Comparison of ENCODE assay signal across 23 cellular contexts in the genomic region with DNA sequence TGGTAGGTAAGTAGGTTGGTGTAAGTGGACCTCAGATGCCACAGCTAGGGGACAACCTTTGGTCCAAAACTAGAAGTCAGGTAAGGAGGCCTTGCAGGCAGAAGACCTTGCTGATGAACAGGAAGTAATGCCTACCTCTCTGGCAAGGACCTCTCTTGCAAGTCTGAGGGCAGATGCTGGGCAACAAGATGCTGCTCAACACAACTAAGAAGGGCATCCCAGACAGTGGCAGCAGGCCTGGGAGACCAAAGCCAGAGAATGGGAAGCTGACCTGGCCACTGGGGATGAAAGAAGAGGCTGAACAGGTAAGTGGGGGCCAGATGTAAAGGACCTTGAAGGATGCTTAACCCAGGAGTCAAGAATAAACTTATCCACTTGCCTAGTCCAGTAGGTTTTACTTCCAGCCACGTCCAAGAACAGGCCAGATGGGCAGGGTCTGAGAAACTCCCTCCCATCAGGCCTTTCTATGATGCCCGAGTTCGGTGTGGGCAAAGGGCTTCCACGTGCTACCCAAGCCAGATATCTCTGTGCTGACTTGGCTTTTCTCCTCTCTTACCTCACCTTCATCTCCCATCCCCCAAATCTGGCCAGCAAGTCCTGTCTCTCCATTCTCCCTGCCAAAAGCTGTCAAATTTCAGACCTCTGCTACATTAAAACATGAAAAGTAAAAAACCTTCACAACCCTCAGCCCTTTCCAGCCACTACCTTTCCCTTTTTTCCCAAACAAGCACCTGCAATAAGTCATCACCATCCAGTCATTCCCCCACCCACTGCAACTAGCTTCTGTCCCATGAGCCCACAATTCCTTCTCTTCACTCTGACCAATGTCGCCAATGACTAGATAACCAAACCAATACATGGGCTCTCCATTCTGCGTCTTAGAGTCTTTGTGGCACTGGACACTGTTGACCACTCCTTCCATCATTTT. TPM values are rescaled to one million over a fixed set of nuclear protein-coding genes. Genes with fewer than 3 reads are reported as not detected.
DNase-seq lines count a peak whose midpoint lies in the region; ATAC-seq, FAIRE-seq and TF ChIP-seq lines count a peak whose summit lies in the region.
"Had no signal": no experiment of that assay in that cellular context is flagged by ENCODE, and none has a peak within 500 bp of the region (broad histone marks: within the 10 kb centered on the region; RNA-seq: fewer than 3 reads in every experiment).

No MANE protein-coding gene starts in this region.

- no peak overlapping the region for H3K4me3 Mint-ChIP-seq in WTC11
- H3K4me3 Mint-ChIP-seq: central memory CD8-positive, alpha-beta T cell; GM23338; T-helper 1 cell treated with Interleukin-12 subunit alpha and Interleukin-12 subunit beta and Interleukin-4 antibody, amounts not matched to agents 30 μg/mL and 1 μg/mL, for 36 hours had no signal

- no peaks in the 10 kb centered on the region for H3K4me1 Mint-ChIP-seq in WTC11
- H3K4me1 Mint-ChIP-seq: central memory CD8-positive, alpha-beta T cell; GM23338 had no signal

- H3K27ac Mint-ChIP-seq in WTC11 = 0 out of 2 replicates have a peak overlapping the region, but pooled peaks have one; percentile 2
- H3K27ac Mint-ChIP-seq: GM23338; T-helper 1 cell treated with Interleukin-12 subunit alpha and Interleukin-12 subunit beta and Interleukin-4 antibody, amounts not matched to agents 30 μg/mL and 1 μg/mL, for 36 hours had no signal

- H3K27me3 Mint-ChIP-seq in WTC11 (ENCODE audit: low read depth) = no peaks in the 10 kb centered on the region
- H3K27me3 Mint-ChIP-seq: central memory CD8-positive, alpha-beta T cell had no signal

- POLR2A ChIA-PET in WTC11 (lab: Charles Lee) = no interaction called here

- H3K4me3 ChIP-seq in cardiac muscle cell (no peak overlapping the region), aorta (ENCODE audit: low read length in 2 of 2) (no peak overlapping the region)
- H3K4me3 ChIP-seq: adrenal gland, GM23338, mucosa of descending colon had no signal

- no peak; the same call in 1 of the 2 replicates for TF ChIP-seq POLR2A in GM12892 (IDR thresholded peaks at IDR 0.05; ENCODE audit: low read depth, low read length)

- no peak for FAIRE-seq in GM12892 (lab: Jason Lieb, UNC)
- no peak for FAIRE-seq in urothelium cell line (lab: Jason Lieb, UNC)

- DNase-seq in cardiac muscle cell (ENCODE audit: low read depth in 1 of 2, low spot score in 1 of 2) (no peak), Right ventricle myocardium inferior (ENCODE audit: missing footprints) (no peak), WTC11 (ENCODE audit: low spot score) (no peak), left lobe of liver (ENCODE audit: low spot score) (peak; percentile 84), aorta (no peak), GM12892 (ENCODE audit: insufficient read length) (no peak), urothelium cell line (ENCODE audit: low spot score) (no peak)
- DNase-seq: activated CD8-positive, alpha-beta memory T cell treated with anti-CD3 and anti-CD28 coated beads, Interleukin-2, amount 50 U/mL, for 4 hours; adrenal gland; effector memory CD4-positive, alpha-beta T cell; IMR-90; kidney glomerular epithelial cell; mucosa of descending colon; NCI-H1694; NCI-H345; NK-92 treated with Interleukin-12 subunit alpha and Interleukin-12 subunit beta, amount 100 ng/mL, for 24 hours; SHP77 treated with DMSO at 0.1 percent for 48 hours; stimulated activated CD4-positive, alpha-beta T cell treated with anti-CD3 and anti-CD28 coated beads, Interleukin-2, amount 100 ng/mL, for 48 hours; substantia nigra had no signal

- 39 to 40% methylated on average over 6 of the region's 6 CpGs for WGBS in aorta, 2 donors

- CTCF ChIA-PET in WTC11 (lab: Charles Lee) = interaction anchor here (1.0 to 3.6 kb wide), 4 partner anchors 9 to 135 kb away, joined by 3 to 16 read pairs (median 4); no protein-coding TSS in a partner anchor

- H3K27ac ChIP-seq in cardiac muscle cell (peak overlapping the region; percentile 14), aorta (ENCODE audit: low read depth in 1 of 2, low read length in 2 of 2) (no peak overlapping the region)
- H3K27ac ChIP-seq: adrenal gland, parathyroid adenoma had no signal

- TF ChIP-seq CTCF in cardiac muscle cell (IDR thresholded peaks at IDR 0.05; ENCODE audit: low read depth, low read length) (no peak), WTC11 (IDR thresholded peaks at IDR 0.05) (no peak)

- peaks cover 54% of the 10 kb centered on the region for H3K36me3 Mint-ChIP-seq in WTC11

- H3K4me1 ChIP-seq in cardiac muscle cell (ENCODE audit: low read depth) = no peaks in the 10 kb centered on the region
- no peaks in the 10 kb centered on the region for H3K4me1 ChIP-seq in aorta (ENCODE audit: control insufficient read depth in 1 of 2, insufficient read depth in 2 of 2, low read length in 2 of 2)
- H3K4me1 ChIP-seq: adrenal gland had no signal

- intact Hi-C loops in Right ventricle myocardium inferior (cut with DNase I) (no loop called here), aorta (cut with DNase I) (no loop called here)

- ATAC-seq in Right ventricle myocardium inferior (no peak), WTC11 (no peak), left lobe of liver (peak; percentile 96), aorta (ENCODE audit: low FRiP score) (peak; percentile 56)
- ATAC-seq: GM23338, mucosa of descending colon had no signal

- H3K9me3 ChIP-seq in cardiac muscle cell (ENCODE audit: low read depth) (no peaks in the 10 kb centered on the region), aorta (ENCODE audit: control insufficient read depth, low read length) (no peaks in the 10 kb centered on the region)
- H3K9me3 ChIP-seq: adrenal gland, mucosa of descending colon had no signal

- no peaks in the 10 kb centered on the region for H3K27me3 ChIP-seq in cardiac muscle cell
- no peaks in the 10 kb centered on the region for H3K27me3 ChIP-seq in aorta (ENCODE audit: control insufficient read depth in 1 of 2, insufficient read depth in 2 of 2, low read length in 1 of 2)
- H3K27me3 ChIP-seq: adrenal gland had no signal

- peaks cover 3% of the 10 kb centered on the region; the same call in 1 of the 2 replicates for H3K9me3 Mint-ChIP-seq in WTC11
- H3K9me3 Mint-ChIP-seq: central memory CD8-positive, alpha-beta T cell; GM23338; T-helper 1 cell treated with Interleukin-12 subunit alpha and Interleukin-12 subunit beta and Interleukin-4 antibody, amounts not matched to agents 30 μg/mL and 1 μg/mL, for 36 hours had no signal

- H3K36me3 ChIP-seq in cardiac muscle cell = peaks cover 46% of the 10 kb centered on the region
- H3K36me3 ChIP-seq in aorta (ENCODE audit: control insufficient read depth in 1 of 2, insufficient read depth in 2 of 2, low read length in 1 of 2) = peaks cover 4 to 14% of the 10 kb centered on the region in 2 donors

TF ChIP-seq in WTC11, 78 proteins besides CTCF, POLR2A, EP300 and RAD21 (continues in another document):
- no peak for TF ChIP-seq ZNF416 (CRISPR knock-in tag; IDR thresholded peaks at IDR 0.05)
- TF ChIP-seq, protein P1, sequence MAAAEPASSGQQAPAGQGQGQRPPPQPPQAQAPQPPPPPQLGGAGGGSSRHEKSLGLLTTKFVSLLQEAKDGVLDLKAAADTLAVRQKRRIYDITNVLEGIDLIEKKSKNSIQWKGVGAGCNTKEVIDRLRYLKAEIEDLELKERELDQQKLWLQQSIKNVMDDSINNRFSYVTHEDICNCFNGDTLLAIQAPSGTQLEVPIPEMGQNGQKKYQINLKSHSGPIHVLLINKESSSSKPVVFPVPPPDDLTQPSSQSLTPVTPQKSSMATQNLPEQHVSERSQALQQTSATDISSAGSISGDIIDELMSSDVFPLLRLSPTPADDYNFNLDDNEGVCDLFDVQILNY (CRISPR knock-in tag; IDR thresholded peaks at IDR 0.05) = no peak
- TF ChIP-seq, protein P2, sequence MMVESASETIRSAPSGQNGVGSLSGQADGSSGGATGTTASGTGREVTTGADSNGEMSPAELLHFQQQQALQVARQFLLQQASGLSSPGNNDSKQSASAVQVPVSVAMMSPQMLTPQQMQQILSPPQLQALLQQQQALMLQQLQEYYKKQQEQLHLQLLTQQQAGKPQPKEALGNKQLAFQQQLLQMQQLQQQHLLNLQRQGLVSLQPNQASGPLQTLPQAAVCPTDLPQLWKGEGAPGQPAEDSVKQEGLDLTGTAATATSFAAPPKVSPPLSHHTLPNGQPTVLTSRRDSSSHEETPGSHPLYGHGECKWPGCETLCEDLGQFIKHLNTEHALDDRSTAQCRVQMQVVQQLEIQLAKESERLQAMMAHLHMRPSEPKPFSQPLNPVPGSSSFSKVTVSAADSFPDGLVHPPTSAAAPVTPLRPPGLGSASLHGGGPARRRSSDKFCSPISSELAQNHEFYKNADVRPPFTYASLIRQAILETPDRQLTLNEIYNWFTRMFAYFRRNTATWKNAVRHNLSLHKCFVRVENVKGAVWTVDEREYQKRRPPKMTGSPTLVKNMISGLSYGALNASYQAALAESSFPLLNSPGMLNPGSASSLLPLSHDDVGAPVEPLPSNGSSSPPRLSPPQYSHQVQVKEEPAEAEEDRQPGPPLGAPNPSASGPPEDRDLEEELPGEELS (CRISPR knock-in tag; IDR thresholded peaks at IDR 0.05) = no peak
- no peak for TF ChIP-seq EMX1 (CRISPR knock-in tag; IDR thresholded peaks at IDR 0.05)
- TF ChIP-seq SOX15 (CRISPR knock-in tag; IDR thresholded peaks at IDR 0.05) = no peak
- no peak for TF ChIP-seq SP1 (CRISPR knock-in tag; conservative IDR thresholded peaks at IDR 0.05)
- TF ChIP-seq, protein P3, sequence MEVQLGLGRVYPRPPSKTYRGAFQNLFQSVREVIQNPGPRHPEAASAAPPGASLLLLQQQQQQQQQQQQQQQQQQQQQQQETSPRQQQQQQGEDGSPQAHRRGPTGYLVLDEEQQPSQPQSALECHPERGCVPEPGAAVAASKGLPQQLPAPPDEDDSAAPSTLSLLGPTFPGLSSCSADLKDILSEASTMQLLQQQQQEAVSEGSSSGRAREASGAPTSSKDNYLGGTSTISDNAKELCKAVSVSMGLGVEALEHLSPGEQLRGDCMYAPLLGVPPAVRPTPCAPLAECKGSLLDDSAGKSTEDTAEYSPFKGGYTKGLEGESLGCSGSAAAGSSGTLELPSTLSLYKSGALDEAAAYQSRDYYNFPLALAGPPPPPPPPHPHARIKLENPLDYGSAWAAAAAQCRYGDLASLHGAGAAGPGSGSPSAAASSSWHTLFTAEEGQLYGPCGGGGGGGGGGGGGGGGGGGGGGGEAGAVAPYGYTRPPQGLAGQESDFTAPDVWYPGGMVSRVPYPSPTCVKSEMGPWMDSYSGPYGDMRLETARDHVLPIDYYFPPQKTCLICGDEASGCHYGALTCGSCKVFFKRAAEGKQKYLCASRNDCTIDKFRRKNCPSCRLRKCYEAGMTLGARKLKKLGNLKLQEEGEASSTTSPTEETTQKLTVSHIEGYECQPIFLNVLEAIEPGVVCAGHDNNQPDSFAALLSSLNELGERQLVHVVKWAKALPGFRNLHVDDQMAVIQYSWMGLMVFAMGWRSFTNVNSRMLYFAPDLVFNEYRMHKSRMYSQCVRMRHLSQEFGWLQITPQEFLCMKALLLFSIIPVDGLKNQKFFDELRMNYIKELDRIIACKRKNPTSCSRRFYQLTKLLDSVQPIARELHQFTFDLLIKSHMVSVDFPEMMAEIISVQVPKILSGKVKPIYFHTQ (CRISPR knock-in tag; IDR thresholded peaks at IDR 0.05) = no peak

RNA-seq across cellular contexts. Expression of a gene that starts 11.5 kb away (rescaled TPM):
- total RNA-seq in cardiac muscle cell (67.4 and 87.6 TPM in 2 replicates), Right ventricle myocardium inferior (43.4 TPM), WTC11 (2021) (177 to 201 TPM (median 194 TPM) in 3 replicates), left lobe of liver (17.5 TPM), aorta (100 to 1,000 TPM in 1 of 2 donors, 10 to 100 TPM in 1; 96.3 to 148 TPM)
- polyA plus RNA-seq in cardiac muscle cell (43.7 and 48.8 TPM in 2 replicates), aorta (10 to 100 TPM; 17.9 to 52.5 TPM)
- polyA plus RNA-seq in GM12892 (2012; ENCODE audit: missing spikeins) = 73.2 TPM

Comparison
In these comparisons a context has a peak if more than half of its experiments do, and no peak if none do; other contexts are left out.
1. ATAC-seq: peak in left lobe of liver (single experiment) and aorta (single experiment); none in Right ventricle myocardium inferior (single experiment) and WTC11 (single experiment).